8 cellular contexts compared by ENCODE assay signal in the genomic region with DNA sequence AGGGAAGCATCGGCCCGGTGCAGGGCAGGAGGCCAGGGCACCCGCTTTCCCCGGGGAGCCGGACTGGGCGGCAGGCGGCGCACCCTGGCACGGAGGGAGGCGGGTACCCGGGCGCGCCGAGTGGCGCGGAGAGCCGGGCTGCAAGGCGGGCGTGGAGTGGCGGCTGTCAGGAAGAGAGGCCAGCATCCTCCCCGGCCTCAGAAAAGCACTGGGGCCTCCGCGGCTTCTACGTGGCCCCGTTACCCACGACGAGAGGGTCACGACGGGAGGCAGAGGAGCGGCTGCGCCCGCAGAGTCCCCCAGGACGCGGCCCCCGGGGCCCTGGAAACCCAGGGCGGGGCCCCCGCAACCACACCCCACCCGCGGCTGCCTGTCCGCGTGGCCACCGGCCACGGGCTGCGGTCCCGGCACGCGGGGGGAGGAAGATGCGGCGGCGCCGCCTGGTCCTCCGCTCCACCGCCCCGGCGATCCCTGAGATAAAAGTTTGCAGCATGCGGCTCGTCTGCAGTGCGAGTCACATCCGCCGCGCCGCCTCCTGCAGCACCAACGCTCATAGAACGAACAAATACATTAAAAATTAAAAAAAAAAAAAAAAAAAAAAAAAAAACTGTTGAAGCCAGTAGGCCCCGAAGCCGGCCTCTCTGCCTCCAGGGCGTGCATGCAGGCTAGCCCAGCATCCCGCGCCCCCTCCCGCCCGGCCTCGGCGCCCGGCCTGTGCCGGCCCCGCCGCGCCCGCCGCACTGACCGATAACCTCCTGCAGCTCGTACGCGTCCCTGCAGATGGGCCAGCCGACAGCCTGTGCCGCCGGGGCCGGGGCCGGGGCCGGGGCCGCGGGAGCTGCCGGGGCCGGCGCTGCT. TPM values are rescaled to one million over a fixed set of nuclear protein-coding genes. Genes with fewer than 3 reads are reported as not detected.
DNase-seq lines count a peak whose midpoint lies in the region; ATAC-seq, FAIRE-seq and TF ChIP-seq lines count a peak whose summit lies in the region.

No MANE protein-coding gene starts in this region.

- no peaks in the 10 kb centered on the region for H3K9me3 Mint-ChIP-seq in stimulated activated naive CD8-positive, alpha-beta T cell treated with anti-CD3 and anti-CD28 coated beads, Interleukin-15, amount 100 ng/mL, for 72 hours

- peak; percentile 63 for ATAC-seq in HG03432 (IDR thresholded peaks at IDR 0.05; ENCODE audit: unreplicated experiment)
- peak; percentile 66 for ATAC-seq in stimulated activated naive CD8-positive, alpha-beta T cell treated with anti-CD3 and anti-CD28 coated beads, Interleukin-15, amount 100 ng/mL, for 72 hours

- H3K4me3 Mint-ChIP-seq in stimulated activated naive CD8-positive, alpha-beta T cell treated with anti-CD3 and anti-CD28 coated beads, Interleukin-15, amount 100 ng/mL, for 72 hours: peak overlapping the region; percentile 85 to 86

- H2AFZ ChIP-seq in neural cell (ENCODE audit: low read depth, low read length): peak overlapping the region; percentile 4

- no peaks in the 10 kb centered on the region for H3F3A ChIP-seq in neural cell (ENCODE audit: insufficient read depth, low read length, poor library complexity, severe bottlenecking)

- TF ChIP-seq RAD21 in neural cell (conservative IDR thresholded peaks at IDR 0.05): peak; percentile 20

- no peaks in the 10 kb centered on the region for H3K27me3 Mint-ChIP-seq in stimulated activated naive CD8-positive, alpha-beta T cell treated with anti-CD3 and anti-CD28 coated beads, Interleukin-15, amount 100 ng/mL, for 72 hours

- H3K27ac Mint-ChIP-seq in stimulated activated naive CD8-positive, alpha-beta T cell treated with anti-CD3 and anti-CD28 coated beads, Interleukin-15, amount 100 ng/mL, for 72 hours: peak overlapping the region; percentile 85 to 93

- TF ChIP-seq CTCF in neural cell (IDR thresholded peaks at IDR 0.05; ENCODE audit: poor library complexity, severe bottlenecking): peak; percentile 27

- H3K9ac ChIP-seq in neural cell (ENCODE audit: low read length): peak overlapping the region; percentile 65

- H3K27ac ChIP-seq in neural cell (ENCODE audit: low read length): no peak overlapping the region

- H3K36me3 ChIP-seq in neural cell (ENCODE audit: insufficient read depth, low read length): no peaks in the 10 kb centered on the region

- DNase-seq in C1 segment of cervical spinal cord (lab: John Stamatoyannopoulos, UW) (peak in 13 of 14 donors; percentile 44 to 88 (median 65)), GM19239 (ENCODE audit: insufficient read length, low spot score) (peak; percentile 14), RCC 7860 (ENCODE audit: low spot score) (peak; percentile 56), fibroblast of the conjunctiva (ENCODE audit: low read depth) (peak; percentile 26)
- DNase-seq in activated effector memory CD4-positive, alpha-beta T cell treated with Interleukin-2 at 50 U/mL for 16 hours: peak; percentile 74
- DNase-seq in stimulated activated naive CD8-positive, alpha-beta T cell treated with anti-CD3 and anti-CD28 coated beads, Interleukin-15, amount 100 ng/mL, for 72 hours: peak; percentile 76 to 82

- no peaks in the 10 kb centered on the region for H3K9me2 ChIP-seq in neural cell (ENCODE audit: insufficient read depth, low read length)

- no peak for FAIRE-seq in GM19239 (lab: Jason Lieb, UNC)
- no peak for FAIRE-seq in RCC 7860 (lab: Jason Lieb, UNC)

- H3K79me2 ChIP-seq in neural cell (replicated peaks; ENCODE audit: insufficient read depth, low read length): peaks cover 37% of the 10 kb centered on the region

- H3K9me3 ChIP-seq in neural cell (ENCODE audit: low read length): no peaks in the 10 kb centered on the region

- peaks cover 38% of the 10 kb centered on the region for H3K4me1 Mint-ChIP-seq in stimulated activated naive CD8-positive, alpha-beta T cell treated with anti-CD3 and anti-CD28 coated beads, Interleukin-15, amount 100 ng/mL, for 72 hours

- TF ChIP-seq EP300 in neural cell (conservative IDR thresholded peaks at IDR 0.05; ENCODE audit: poor library complexity, severe bottlenecking): no peak

- H3K27me3 ChIP-seq in neural cell (ENCODE audit: insufficient read depth, low read depth, low read length): no peaks in the 10 kb centered on the region

- no peaks in the 10 kb centered on the region for H4K20me1 ChIP-seq in neural cell (ENCODE audit: insufficient read depth)

- peak overlapping the region; percentile 86 for H3K4me3 ChIP-seq in neural cell (ENCODE audit: low read length)

- H3K4me2 ChIP-seq in neural cell (ENCODE audit: low read length): peak overlapping the region; percentile 40

TF ChIP-seq in neural cell, 6 proteins besides CTCF, POLR2A, EP300 and RAD21:
- TF ChIP-seq TAF1 (IDR thresholded peaks at IDR 0.05; ENCODE audit: low read depth) (peak; percentile 39), POLR2AphosphoS5 (IDR thresholded peaks at IDR 0.05) (no peak), SMC3 (conservative IDR thresholded peaks at IDR 0.05; ENCODE audit: poor library complexity) (peak; percentile 30), MXI1 (conservative IDR thresholded peaks at IDR 0.05; ENCODE audit: poor library complexity, severe bottlenecking) (peak; percentile 66), EZH2 (IDR thresholded peaks at IDR 0.05; ENCODE audit: borderline replicate concordance, insufficient read depth, low read length, poor library complexity, severe bottlenecking) (no peak)
- TF ChIP-seq, protein P1, sequence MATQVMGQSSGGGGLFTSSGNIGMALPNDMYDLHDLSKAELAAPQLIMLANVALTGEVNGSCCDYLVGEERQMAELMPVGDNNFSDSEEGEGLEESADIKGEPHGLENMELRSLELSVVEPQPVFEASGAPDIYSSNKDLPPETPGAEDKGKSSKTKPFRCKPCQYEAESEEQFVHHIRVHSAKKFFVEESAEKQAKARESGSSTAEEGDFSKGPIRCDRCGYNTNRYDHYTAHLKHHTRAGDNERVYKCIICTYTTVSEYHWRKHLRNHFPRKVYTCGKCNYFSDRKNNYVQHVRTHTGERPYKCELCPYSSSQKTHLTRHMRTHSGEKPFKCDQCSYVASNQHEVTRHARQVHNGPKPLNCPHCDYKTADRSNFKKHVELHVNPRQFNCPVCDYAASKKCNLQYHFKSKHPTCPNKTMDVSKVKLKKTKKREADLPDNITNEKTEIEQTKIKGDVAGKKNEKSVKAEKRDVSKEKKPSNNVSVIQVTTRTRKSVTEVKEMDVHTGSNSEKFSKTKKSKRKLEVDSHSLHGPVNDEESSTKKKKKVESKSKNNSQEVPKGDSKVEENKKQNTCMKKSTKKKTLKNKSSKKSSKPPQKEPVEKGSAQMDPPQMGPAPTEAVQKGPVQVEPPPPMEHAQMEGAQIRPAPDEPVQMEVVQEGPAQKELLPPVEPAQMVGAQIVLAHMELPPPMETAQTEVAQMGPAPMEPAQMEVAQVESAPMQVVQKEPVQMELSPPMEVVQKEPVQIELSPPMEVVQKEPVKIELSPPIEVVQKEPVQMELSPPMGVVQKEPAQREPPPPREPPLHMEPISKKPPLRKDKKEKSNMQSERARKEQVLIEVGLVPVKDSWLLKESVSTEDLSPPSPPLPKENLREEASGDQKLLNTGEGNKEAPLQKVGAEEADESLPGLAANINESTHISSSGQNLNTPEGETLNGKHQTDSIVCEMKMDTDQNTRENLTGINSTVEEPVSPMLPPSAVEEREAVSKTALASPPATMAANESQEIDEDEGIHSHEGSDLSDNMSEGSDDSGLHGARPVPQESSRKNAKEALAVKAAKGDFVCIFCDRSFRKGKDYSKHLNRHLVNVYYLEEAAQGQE (IDR thresholded peaks at IDR 0.05; ENCODE audit: borderline replicate concordance): no peak

RNA-seq across cellular contexts. Expression of a gene that starts 0.7 kb away (rescaled TPM):
- polyA plus RNA-seq in neural cell: 8.3 and 9.5 TPM in 2 replicates
- polyA minus RNA-seq in neural cell: 28.7 and 31.5 TPM in 2 replicates

Comparison
In these comparisons a context has a peak if more than half of its experiments do, and no peak if none do; other contexts are left out.
1. DNase-seq: peak in every context shown above with its lines; median percentile 79 in stimulated activated naive CD8-positive, alpha-beta T cell treated with anti-CD3 and anti-CD28 coated beads, Interleukin-15, amount 100 ng/mL, for 72 hours; 74 in activated effector memory CD4-positive, alpha-beta T cell treated with Interleukin-2 at 50 U/mL for 16 hours; 65 in C1 segment of cervical spinal cord; 56 in RCC 7860; 26 in fibroblast of the conjunctiva; 14 in GM19239.